17 cellular contexts compared by ENCODE assay signal in the genomic region with DNA sequence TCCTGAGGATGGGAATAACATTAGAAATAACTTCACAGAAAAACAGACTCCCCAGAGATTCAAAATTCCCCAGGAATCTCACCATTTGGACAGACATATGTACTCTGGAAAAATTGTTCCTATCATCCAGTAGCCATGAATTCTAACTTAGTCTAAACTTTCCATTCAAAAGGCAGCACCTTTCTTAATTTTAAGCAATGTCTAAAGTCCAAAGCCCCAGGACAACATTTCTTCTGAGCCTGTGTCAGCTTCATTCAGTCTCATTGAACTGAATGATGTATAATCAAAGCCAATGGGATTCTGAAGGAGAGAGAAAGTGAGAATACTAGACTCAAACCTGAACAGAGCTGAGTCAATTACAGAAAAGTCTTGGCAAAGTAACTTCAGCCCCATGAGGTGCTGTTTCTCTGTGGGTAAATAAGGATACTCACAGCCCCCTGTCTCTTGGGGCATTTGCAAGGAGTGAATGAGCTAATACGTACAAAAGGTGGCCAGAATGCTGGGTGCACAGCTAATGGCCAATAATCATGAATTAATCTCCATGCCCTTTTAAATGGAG.
DNase-seq lines count a peak whose midpoint lies in the region; ATAC-seq and TF ChIP-seq lines count a peak whose summit lies in the region.
"Had no signal": no experiment of that assay in that cellular context is flagged by ENCODE, and none has a peak within 500 bp of the region (broad histone marks: within the 10 kb centered on the region; RNA-seq: fewer than 3 reads in every experiment).

No MANE protein-coding gene starts in this region.

- peak; percentile 70 for ATAC-seq in GM18873 (IDR thresholded peaks at IDR 0.05; ENCODE audit: low FRiP score, unreplicated experiment)
- peak; percentile 69 for ATAC-seq in HG02610 (IDR thresholded peaks at IDR 0.05; ENCODE audit: unreplicated experiment)
- ATAC-seq in HG03175 (IDR thresholded peaks at IDR 0.05; ENCODE audit: unreplicated experiment), result peak; percentile 54
- ATAC-seq: A549 had no signal

- no peaks in the 10 kb centered on the region for H3K27me3 ChIP-seq in testis
- H3K27me3 ChIP-seq: neural progenitor cell, suprapubic skin had no signal

- H3K4me3 ChIP-seq in GM12864 (ENCODE audit: low read depth, low read length), result no peak overlapping the region
- no peak overlapping the region for H3K4me3 ChIP-seq in testis
- H3K4me3 ChIP-seq: A549, neural progenitor cell, suprapubic skin had no signal

- no peaks in the 10 kb centered on the region; the same call in 1 of the 2 replicates for H3K27me3 Mint-ChIP-seq in HFFc6 (ENCODE audit: insufficient read depth)
- H3K27me3 Mint-ChIP-seq: CD4-positive, alpha-beta T cell had no signal

- H3K27ac ChIP-seq in testis, result no peak overlapping the region
- H3K27ac ChIP-seq: A549, neural progenitor cell, suprapubic skin, VCaP had no signal

- H3K9me3 ChIP-seq in testis, result no peaks in the 10 kb centered on the region
- H3K9me3 ChIP-seq: A549, suprapubic skin had no signal

- TF ChIP-seq POLR2A in testis (IDR thresholded peaks at IDR 0.05), result no peak

- H3K4me3 Mint-ChIP-seq in HFFc6, result no peak overlapping the region
- H3K4me3 Mint-ChIP-seq: CD4-positive, alpha-beta T cell; neural progenitor cell had no signal

- TF ChIP-seq CTCF in GM12864 (IDR thresholded peaks at IDR 0.05; ENCODE audit: low read depth, low read length, missing control alignments), result no peak
- TF ChIP-seq CTCF in testis (IDR thresholded peaks at IDR 0.05), result no peak
- no peak for TF ChIP-seq CTCF in HFFc6 (IDR thresholded peaks at IDR 0.05)

- no peaks in the 10 kb centered on the region for H3K4me1 ChIP-seq in testis
- H3K4me1 ChIP-seq: A549, neural progenitor cell had no signal

- no peak overlapping the region for H3K27ac Mint-ChIP-seq in HFFc6
- H3K27ac Mint-ChIP-seq: CD4-positive, alpha-beta T cell; neural progenitor cell had no signal

- DNase-seq in GM12864 (ENCODE audit: low read depth) (peak; percentile 38), testis (no peak), NCI-H1092 treated with DMSO at 0.1 percent for 48 hours (lab: John Stamatoyannopoulos, UW) (no peak), HFFc6 (no peak)
- DNase-seq in activated CD8-positive, alpha-beta memory T cell treated with anti-CD3 and anti-CD28 coated beads for 24 hours, result no peak
- DNase-seq: activated naive CD4-positive, alpha-beta T cell treated with Interleukin-2 at 50 U/mL for 16 hours; CD4-positive, alpha-beta T cell; DND-41; NCI-H2081 treated with DMSO at 0.1 percent for 48 hours; retina had no signal

- WGBS in testis, 2 donors, result 92 to 94% methylated on average over 1 of the region's 1 CpG

- peaks cover 28% of the 10 kb centered on the region; the same call in 1 of the 2 replicates for H3K36me3 Mint-ChIP-seq in HFFc6 (ENCODE audit: low read depth)
- H3K36me3 Mint-ChIP-seq: neural progenitor cell had no signal

- 0 out of 2 replicates have a peak, but pooled peaks cover 2% of the 10 kb centered on the region for H3K4me1 Mint-ChIP-seq in HFFc6 (ENCODE audit: low read depth)

- H3K9me3 Mint-ChIP-seq in HFFc6, result no peaks in the 10 kb centered on the region
- H3K9me3 Mint-ChIP-seq: neural progenitor cell had no signal

- intact Hi-C loops in testis (cut with DNase I; ENCODE audit: low total_unique reads), result no loop called here

- H3K36me3 ChIP-seq in testis (ENCODE audit: low read depth, missing control alignments), result no peaks in the 10 kb centered on the region
- H3K36me3 ChIP-seq: neural progenitor cell, suprapubic skin had no signal
